Comparison of ENCODE assay signal across 14 cellular contexts in the genomic region with DNA sequence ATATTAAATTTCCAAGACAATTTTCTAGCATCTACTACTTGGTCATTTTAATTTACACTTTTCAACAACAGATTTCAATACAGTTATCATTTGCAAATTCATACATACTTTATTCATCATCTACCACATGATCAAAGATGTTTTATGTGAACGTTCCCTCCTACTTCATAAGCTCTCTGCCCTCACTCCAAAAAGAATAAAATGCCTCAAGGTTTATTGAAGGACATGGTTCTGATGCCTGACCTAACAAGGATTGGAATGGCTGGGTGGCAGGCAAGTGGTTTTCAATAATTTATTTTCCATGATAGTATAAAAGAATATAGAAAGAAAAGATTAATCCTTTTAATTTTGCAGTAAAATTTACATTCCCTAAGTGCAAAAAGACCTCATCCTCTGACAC. TPM values are rescaled to one million over a fixed set of nuclear protein-coding genes. Genes with fewer than 3 reads are reported as not detected.
DNase-seq lines count a peak whose midpoint lies in the region; ATAC-seq and TF ChIP-seq lines count a peak whose summit lies in the region.
"Had no signal": no experiment of that assay in that cellular context is flagged by ENCODE, and none has a peak within 500 bp of the region (broad histone marks: within the 10 kb centered on the region; RNA-seq: fewer than 3 reads in every experiment).

No MANE protein-coding gene starts in this region.

- H3K36me3 ChIP-seq in SJCRH30 (peaks cover 13% of the 10 kb centered on the region; the same call in 1 of the 2 replicates), osteoblast (ENCODE audit: insufficient read depth, low read length) (no peaks in the 10 kb centered on the region)
- H3K36me3 ChIP-seq: transverse colon had no signal

- TF ChIP-seq CTCF in osteoblast (IDR thresholded peaks at IDR 0.05; ENCODE audit: extremely low read depth, low read depth, low read length) (no peak), coronary artery (IDR thresholded peaks at IDR 0.05) (no peak)

- H3K79me2 ChIP-seq in osteoblast (ENCODE audit: insufficient read depth, low read length): peaks cover 84% of the 10 kb centered on the region
- H3K79me2 ChIP-seq: parathyroid adenoma had no signal

- no peaks in the 10 kb centered on the region for H3K9me3 ChIP-seq in SJCRH30 (replicated peaks)
- no peaks in the 10 kb centered on the region for H3K9me3 ChIP-seq in osteoblast (ENCODE audit: low read depth, low read length)
- H3K9me3 ChIP-seq: Caco-2, transverse colon had no signal

- no peaks in the 10 kb centered on the region for H4K20me1 ChIP-seq in osteoblast (ENCODE audit: insufficient read depth, low read length)

- H3K4me1 ChIP-seq in SJCRH30: peaks cover 12% of the 10 kb centered on the region; the same call in 1 of the 2 replicates
- H3K4me1 ChIP-seq in osteoblast (ENCODE audit: insufficient read depth, low read length): peaks cover 33% of the 10 kb centered on the region
- H3K4me1 ChIP-seq: Caco-2, parathyroid adenoma had no signal

- H3K4me2 ChIP-seq in osteoblast (ENCODE audit: insufficient read depth, low read length): peak overlapping the region; percentile 90

- H3K27me3 ChIP-seq in SJCRH30: no peaks in the 10 kb centered on the region
- H3K27me3 ChIP-seq in osteoblast (ENCODE audit: insufficient read depth, low read length): no peaks in the 10 kb centered on the region
- H3K27me3 ChIP-seq: transverse colon had no signal

- H3K4me3 ChIP-seq in SJCRH30 (peak overlapping the region; percentile 96; the same call in 1 of the 2 replicates), osteoblast (ENCODE audit: insufficient read depth, low read length) (no peak overlapping the region), coronary artery (no peak overlapping the region)
- H3K4me3 ChIP-seq: transverse colon had no signal

- H2AFZ ChIP-seq in osteoblast (ENCODE audit: low read length): peak overlapping the region; percentile 14
- H2AFZ ChIP-seq: parathyroid adenoma had no signal

- DNase-seq in NCI-H1417 (lab: John Stamatoyannopoulos, UW) (peak; percentile 23 to 75 (median 44)), NCI-H1417 treated with DMSO at 0.1 percent for 48 hours (lab: John Stamatoyannopoulos, UW) (no peak), LHCN-M2 (ENCODE audit: low read depth) (peak; percentile 55), SJCRH30 (peak in 1 of 2 experiments; percentile 40), osteoblast (ENCODE audit: insufficient read length, low spot score, missing footprints) (no peak), coronary artery (ENCODE audit: low spot score) (no peak)
- DNase-seq in stimulated activated CD4-positive, alpha-beta T cell treated with anti-CD3 and anti-CD28 coated beads, Interleukin-12 subunit alpha, Interleukin-12 subunit beta, amount 100 ng/mL, for 4 hours: no peak
- DNase-seq: activated CD4-positive, alpha-beta T cell treated with anti-CD3 and anti-CD28 coated beads, Interleukin-2, amount 50 U/mL, for 4 hours; Caco-2; islet precursor cell; NCI-H1436; transverse colon had no signal

- ATAC-seq in HG02840 (IDR thresholded peaks at IDR 0.05; ENCODE audit: low FRiP score, unreplicated experiment): no peak

- H3K27ac ChIP-seq in SJCRH30: peak overlapping the region; percentile 99
- H3K27ac ChIP-seq in osteoblast (ENCODE audit: low read depth, low read length): peak overlapping the region; percentile 29
- H3K27ac ChIP-seq in coronary artery: peak overlapping the region in 1 of 2 donors; percentile 98
- H3K27ac ChIP-seq: parathyroid adenoma had no signal

RNA-seq across cellular contexts. Expression of gene CDKN2C, which starts 5.4 kb away (rescaled TPM):
- total RNA-seq in LHCN-M2 (2014; rRNA removed) (67.9 and 85.2 TPM in 2 replicates), osteoblast (18.9 and 34.4 TPM in 2 replicates)
- 42.9 TPM for polyA plus RNA-seq in LHCN-M2 (2012)
- 66.6 and 71.1 TPM in 2 replicates for total RNA-seq in SJCRH30 (2014; rRNA removed; shearing (Covaris generic))

RNA-seq across cellular contexts. Expression of gene FAF1, which starts 15.4 kb away (rescaled TPM):
- total RNA-seq in LHCN-M2 (2014; rRNA removed) (65.6 and 71.9 TPM in 2 replicates), osteoblast (40.5 and 52.2 TPM in 2 replicates)
- 36.9 TPM for polyA plus RNA-seq in LHCN-M2 (2012)
- 124 and 126 TPM in 2 replicates for total RNA-seq in SJCRH30 (2014; rRNA removed; shearing (Covaris generic))

Comparison
In these comparisons a context has a peak if more than half of its experiments do, and no peak if none do; other contexts are left out.
1. DNase-seq: peak in NCI-H1417 (3 of 3) and LHCN-M2 (single experiment); none in NCI-H1417 treated with DMSO at 0.1 percent for 48 hours (single experiment), osteoblast (single experiment), stimulated activated CD4-positive, alpha-beta T cell treated with anti-CD3 and anti-CD28 coated beads, Interleukin-12 subunit alpha, Interleukin-12 subunit beta, amount 100 ng/mL, for 4 hours (single experiment) and coronary artery (single experiment).